Comparison of ENCODE assay signal across 1 cellular context in genomic region chr3:182621435-182622240, GRCh38.
TF ChIP-seq lines count a peak whose summit lies in the region.

No MANE protein-coding gene starts in this region.

TF ChIP-seq in GM23338, 12 proteins besides CTCF, POLR2A, EP300 and RAD21 (continued from another document):
- TF ChIP-seq, protein P1, sequence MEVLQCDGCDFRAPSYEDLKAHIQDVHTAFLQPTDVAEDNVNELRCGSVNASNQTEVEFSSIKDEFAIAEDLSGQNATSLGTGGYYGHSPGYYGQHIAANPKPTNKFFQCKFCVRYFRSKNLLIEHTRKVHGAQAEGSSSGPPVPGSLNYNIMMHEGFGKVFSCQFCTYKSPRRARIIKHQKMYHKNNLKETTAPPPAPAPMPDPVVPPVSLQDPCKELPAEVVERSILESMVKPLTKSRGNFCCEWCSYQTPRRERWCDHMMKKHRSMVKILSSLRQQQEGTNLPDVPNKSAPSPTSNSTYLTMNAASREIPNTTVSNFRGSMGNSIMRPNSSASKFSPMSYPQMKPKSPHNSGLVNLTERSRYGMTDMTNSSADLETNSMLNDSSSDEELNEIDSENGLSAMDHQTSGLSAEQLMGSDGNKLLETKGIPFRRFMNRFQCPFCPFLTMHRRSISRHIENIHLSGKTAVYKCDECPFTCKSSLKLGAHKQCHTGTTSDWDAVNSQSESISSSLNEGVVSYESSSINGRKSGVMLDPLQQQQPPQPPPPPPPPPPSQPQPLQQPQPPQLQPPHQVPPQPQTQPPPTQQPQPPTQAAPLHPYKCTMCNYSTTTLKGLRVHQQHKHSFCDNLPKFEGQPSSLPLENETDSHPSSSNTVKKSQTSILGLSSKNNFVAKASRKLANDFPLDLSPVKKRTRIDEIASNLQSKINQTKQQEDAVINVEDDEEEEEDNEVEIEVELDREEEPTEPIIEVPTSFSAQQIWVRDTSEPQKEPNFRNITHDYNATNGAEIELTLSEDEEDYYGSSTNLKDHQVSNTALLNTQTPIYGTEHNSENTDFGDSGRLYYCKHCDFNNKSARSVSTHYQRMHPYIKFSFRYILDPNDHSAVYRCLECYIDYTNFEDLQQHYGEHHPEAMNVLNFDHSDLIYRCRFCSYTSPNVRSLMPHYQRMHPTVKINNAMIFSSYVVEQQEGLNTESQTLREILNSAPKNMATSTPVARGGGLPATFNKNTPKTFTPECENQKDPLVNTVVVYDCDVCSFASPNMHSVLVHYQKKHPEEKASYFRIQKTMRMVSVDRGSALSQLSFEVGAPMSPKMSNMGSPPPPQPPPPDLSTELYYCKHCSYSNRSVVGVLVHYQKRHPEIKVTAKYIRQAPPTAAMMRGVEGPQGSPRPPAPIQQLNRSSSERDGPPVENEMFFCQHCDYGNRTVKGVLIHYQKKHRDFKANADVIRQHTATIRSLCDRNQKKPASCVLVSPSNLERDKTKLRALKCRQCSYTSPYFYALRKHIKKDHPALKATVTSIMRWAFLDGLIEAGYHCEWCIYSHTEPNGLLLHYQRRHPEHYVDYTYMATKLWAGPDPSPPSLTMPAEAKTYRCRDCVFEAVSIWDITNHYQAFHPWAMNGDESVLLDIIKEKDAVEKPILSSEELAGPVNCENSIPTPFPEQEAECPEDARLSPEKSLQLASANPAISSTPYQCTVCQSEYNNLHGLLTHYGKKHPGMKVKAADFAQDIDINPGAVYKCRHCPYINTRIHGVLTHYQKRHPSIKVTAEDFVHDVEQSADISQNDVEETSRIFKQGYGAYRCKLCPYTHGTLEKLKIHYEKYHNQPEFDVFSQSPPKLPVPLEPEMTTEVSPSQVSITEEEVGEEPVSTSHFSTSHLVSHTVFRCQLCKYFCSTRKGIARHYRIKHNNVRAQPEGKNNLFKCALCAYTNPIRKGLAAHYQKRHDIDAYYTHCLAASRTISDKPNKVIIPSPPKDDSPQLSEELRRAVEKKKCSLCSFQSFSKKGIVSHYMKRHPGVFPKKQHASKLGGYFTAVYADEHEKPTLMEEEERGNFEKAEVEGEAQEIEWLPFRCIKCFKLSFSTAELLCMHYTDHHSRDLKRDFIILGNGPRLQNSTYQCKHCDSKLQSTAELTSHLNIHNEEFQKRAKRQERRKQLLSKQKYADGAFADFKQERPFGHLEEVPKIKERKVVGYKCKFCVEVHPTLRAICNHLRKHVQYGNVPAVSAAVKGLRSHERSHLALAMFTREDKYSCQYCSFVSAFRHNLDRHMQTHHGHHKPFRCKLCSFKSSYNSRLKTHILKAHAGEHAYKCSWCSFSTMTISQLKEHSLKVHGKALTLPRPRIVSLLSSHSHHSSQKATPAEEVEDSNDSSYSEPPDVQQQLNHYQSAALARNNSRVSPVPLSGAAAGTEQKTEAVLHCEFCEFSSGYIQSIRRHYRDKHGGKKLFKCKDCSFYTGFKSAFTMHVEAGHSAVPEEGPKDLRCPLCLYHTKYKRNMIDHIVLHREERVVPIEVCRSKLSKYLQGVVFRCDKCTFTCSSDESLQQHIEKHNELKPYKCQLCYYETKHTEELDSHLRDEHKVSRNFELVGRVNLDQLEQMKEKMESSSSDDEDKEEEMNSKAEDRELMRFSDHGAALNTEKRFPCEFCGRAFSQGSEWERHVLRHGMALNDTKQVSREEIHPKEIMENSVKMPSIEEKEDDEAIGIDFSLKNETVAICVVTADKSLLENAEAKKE (CRISPR knock-in tag; IDR thresholded peaks at IDR 0.05) = no peak
- TF ChIP-seq CREB1 (CRISPR knock-in tag; IDR thresholded peaks at IDR 0.05; ENCODE audit: low read depth) (no peak), JUNB (IDR thresholded peaks at IDR 0.05; ENCODE audit: unreplicated experiment) (no peak)
